ENCODE assay signal across 14 cellular contexts in genomic region chr9:5671711-5672353, GRCh38. TPM values are rescaled to one million over a fixed set of nuclear protein-coding genes. Genes with fewer than 3 reads are reported as not detected.
DNase-seq lines count a peak whose midpoint lies in the region; ATAC-seq and TF ChIP-seq lines count a peak whose summit lies in the region.
"Had no signal": no experiment of that assay in that cellular context is flagged by ENCODE, and none has a peak within 500 bp of the region (broad histone marks: within the 10 kb centered on the region; RNA-seq: fewer than 3 reads in every experiment).

No MANE protein-coding gene starts in this region.

- ATAC-seq in GM21786 (IDR thresholded peaks at IDR 0.05; ENCODE audit: unreplicated experiment): no peak

- H3K27me3 ChIP-seq in hepatocyte: no peaks in the 10 kb centered on the region

- DNase-seq in DMS 273 (lab: John Stamatoyannopoulos, UW; ENCODE audit: unreplicated experiment) (peak; percentile 4), DMS 273 treated with DMSO at 0.1 percent for 48 hours (lab: John Stamatoyannopoulos, UW) (no peak), ELF-1 (ENCODE audit: low read depth, low spot score) (peak; percentile 23), SK-N-DZ (ENCODE audit: low spot score) (peak; percentile 3), hepatocyte (ENCODE audit: low spot score) (peak; percentile 19), NCI-H187 treated with DMSO at 0.1 percent for 48 hours (lab: John Stamatoyannopoulos, UW) (no peak), A172 (ENCODE audit: low spot score) (no peak)
- DNase-seq: activated CD4-positive, alpha-beta memory T cell treated with anti-CD3 and anti-CD28 coated beads for 36 hours; GDM1; SHP77; stimulated activated CD4-positive, alpha-beta T cell treated with anti-CD3 and anti-CD28 coated beads, Interleukin-12 subunit alpha, Interleukin-12 subunit beta, amount 100 ng/mL, for 4 hours had no signal

- peaks cover under 1% of the 10 kb centered on the region for H3K9me3 ChIP-seq in hepatocyte (ENCODE audit: low read depth)

- H3K4me2 ChIP-seq in hepatocyte: no peak overlapping the region

- H4K20me1 ChIP-seq in hepatocyte (ENCODE audit: insufficient read depth, poor library complexity, severe bottlenecking): peaks cover under 1% of the 10 kb centered on the region

- no peak for TF ChIP-seq CTCF in hepatocyte (IDR thresholded peaks at IDR 0.05; ENCODE audit: poor library complexity)

- H3K36me3 ChIP-seq in hepatocyte (replicated peaks; ENCODE audit: insufficient read depth, low read depth): no peaks in the 10 kb centered on the region

- 39% methylated on average over 3 of the region's 3 CpGs for WGBS in hepatocyte (ENCODE audit: low lambda C conversion rate, missing lambda C conversion rate)

- H3K4me3 ChIP-seq in hepatocyte: no peak overlapping the region

- H2AFZ ChIP-seq in hepatocyte: no peak overlapping the region

- peaks cover 88% of the 10 kb centered on the region for H3K79me2 ChIP-seq in hepatocyte

- H3K9me2 ChIP-seq in hepatocyte (replicated peaks; ENCODE audit: insufficient read depth): no peaks in the 10 kb centered on the region

- no peaks in the 10 kb centered on the region for H3K4me1 ChIP-seq in hepatocyte (ENCODE audit: insufficient read depth)

- no peak overlapping the region for H3K27ac ChIP-seq in hepatocyte
- H3K27ac ChIP-seq: 22Rv1, epithelial cell of prostate had no signal

RNA-seq across cellular contexts. Expression of gene RIC1, which starts 42.9 kb away (rescaled TPM):
- 7.2 and 12.7 TPM in 2 replicates for polyA plus RNA-seq in SK-N-DZ (2014; cell fraction: cytosol; rRNA removed)
- 10.6 and 29.7 TPM in 2 replicates for polyA plus RNA-seq in SK-N-DZ (2014; cell fraction: nucleus; rRNA removed)
- 34.9 and 45.6 TPM in 2 replicates for total RNA-seq in hepatocyte
- polyA plus RNA-seq in hepatocyte: 9.5 and 11.2 TPM in 2 replicates
- 18.9 and 20.4 TPM in 2 replicates for total RNA-seq in A172 (2014; rRNA removed; shearing (Covaris generic))

Comparison
In these comparisons a context has a peak if more than half of its experiments do, and no peak if none do; other contexts are left out.
1. DNase-seq: peak in DMS 273 (single experiment), ELF-1 (single experiment), SK-N-DZ (single experiment) and hepatocyte (single experiment); none in DMS 273 treated with DMSO at 0.1 percent for 48 hours (single experiment), NCI-H187 treated with DMSO at 0.1 percent for 48 hours (single experiment) and A172 (single experiment).